In the genomic region with DNA sequence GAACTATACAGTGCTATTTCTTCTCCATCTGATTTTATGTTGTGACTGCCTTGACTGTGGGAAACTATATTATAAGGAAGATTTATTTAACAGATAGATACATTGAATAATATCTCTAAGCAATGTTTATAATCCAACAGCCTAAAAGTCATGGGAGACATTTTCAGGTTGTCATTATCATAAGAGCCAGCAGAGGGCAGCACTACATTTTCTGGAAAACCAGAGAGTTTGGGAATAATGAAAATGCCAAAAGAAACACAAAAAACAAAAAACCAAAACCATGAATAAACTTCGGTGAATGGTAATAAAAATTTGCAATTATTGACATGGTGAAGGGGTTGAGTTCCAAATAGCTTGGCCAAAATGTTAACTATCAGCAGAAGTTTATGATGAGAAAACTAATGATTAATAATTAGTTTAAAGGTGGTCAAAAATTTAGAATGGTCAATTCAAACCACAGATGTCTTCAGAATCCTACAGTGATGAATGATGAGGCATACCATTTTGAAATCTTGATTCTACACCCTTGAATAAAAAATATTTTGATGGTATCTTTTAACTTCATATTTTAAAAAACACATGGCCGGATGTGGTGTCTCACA, we compare ENCODE assay signal across 7 cellular contexts.
DNase-seq lines count a peak whose midpoint lies in the region; FAIRE-seq and TF ChIP-seq lines count a peak whose summit lies in the region.

No MANE protein-coding gene starts in this region.

- no peak overlapping the region for H3K4me3 ChIP-seq in HAP-1

- H3K9me3 ChIP-seq in HAP-1: no peaks in the 10 kb centered on the region

- H3K9me3 Mint-ChIP-seq in nephron progenitor cell: peaks cover 14% of the 10 kb centered on the region

- no peaks in the 10 kb centered on the region for H3K27me3 Mint-ChIP-seq in nephron progenitor cell (ENCODE audit: low read depth, poor library complexity)

- no peak overlapping the region for H3K4me3 Mint-ChIP-seq in nephron progenitor cell

- H3K27ac ChIP-seq in RWPE1: peak overlapping the region; percentile 32; the same call in 1 of the 2 replicates

- H3K4me1 ChIP-seq in HAP-1: peaks cover 7% of the 10 kb centered on the region

- POLR2A ChIA-PET in RWPE1 (lab: Yijun Ruan, JAX; ENCODE audit: low non-redundant PET): no interaction called here

- no peak for DNase-seq in D721Med (ENCODE audit: insufficient read length, low spot score)
- DNase-seq in HAP-1 (ENCODE audit: low spot score in 2 of 2): peak; percentile 45 to 72
- DNase-seq in RWPE1 (ENCODE audit: low spot score): peak; percentile 35
- DNase-seq in nephron progenitor cell: peak; percentile 59
- no peak for DNase-seq in NCI-H187 (lab: John Stamatoyannopoulos, UW)
- DNase-seq in NCI-H1092 treated with DMSO at 0.1 percent for 48 hours (lab: John Stamatoyannopoulos, UW): no peak

- TF ChIP-seq CTCF in D721Med (IDR thresholded peaks at IDR 0.05; ENCODE audit: insufficient read depth, missing control alignments) (peak; percentile 75), RWPE1 (conservative IDR thresholded peaks at IDR 0.05; ENCODE audit: low read depth) (peak; percentile 83), nephron progenitor cell (IDR thresholded peaks at IDR 0.05) (peak; percentile 73)

- peaks cover 58% of the 10 kb centered on the region for H3K36me3 Mint-ChIP-seq in nephron progenitor cell (ENCODE audit: low read depth)

- H3K4me1 Mint-ChIP-seq in nephron progenitor cell: peaks cover 36% of the 10 kb centered on the region

- H3K27ac Mint-ChIP-seq in nephron progenitor cell: no peak overlapping the region

- H3K36me3 ChIP-seq in HAP-1 (replicated peaks): peaks cover 51% of the 10 kb centered on the region

- in situ Hi-C loops in HAP-1 (cut with MboI; ENCODE audit: low sequenced_read_pairs): no loop called here

- FAIRE-seq in D721Med (lab: Jason Lieb, UNC) (no peak), endometrium (lab: Jason Lieb, UNC) (peak; percentile 77)

- CTCF ChIA-PET in RWPE1 (lab: Yijun Ruan, JAX): interaction anchor here (0.6 to 1.2 kb wide), 6 partner anchors 27 to 270 kb away, joined by 3 to 6 read pairs (median 4); no protein-coding TSS in a partner anchor

- no peaks in the 10 kb centered on the region for H3K27me3 ChIP-seq in HAP-1 (ENCODE audit: low read depth)

Comparison
In these comparisons a context has a peak if more than half of its experiments do, and no peak if none do; other contexts are left out.
1. DNase-seq: peak in HAP-1 (2 of 2), RWPE1 (single experiment) and nephron progenitor cell (single experiment); none in D721Med (single experiment), NCI-H187 (0 of 2) and NCI-H1092 treated with DMSO at 0.1 percent for 48 hours (single experiment).
2. Peak in every context shown above with its lines, with median percentiles within 50 percentile points of each other: CTCF ChIP-seq.